In genomic region chr7:70063371-70063770, GRCh38 we compare ENCODE assay signal across 15 cellular contexts.
DNase-seq lines count a peak whose midpoint lies in the region; ATAC-seq and TF ChIP-seq lines count a peak whose summit lies in the region.
"Had no signal": no experiment of that assay in that cellular context is flagged by ENCODE, and none has a peak within 500 bp of the region (broad histone marks: within the 10 kb centered on the region; RNA-seq: fewer than 3 reads in every experiment).

No MANE protein-coding gene starts in this region.

- no peak overlapping the region for H3K9ac ChIP-seq in skeletal muscle tissue (ENCODE audit: low read depth in 1 of 3, low read length in 3 of 3)

- H3K4me3 ChIP-seq in WERI-Rb-1 (ENCODE audit: low read depth, low read length) (no peak overlapping the region), skeletal muscle tissue (ENCODE audit: low read length in 3 of 3) (no peak overlapping the region)

- H3K36me3 Mint-ChIP-seq in natural killer cell treated with Interleukin-12 subunit alpha and Interleukin-12 subunit beta and Interleukin-15 and Interleukin-18, amount 100 ng/mL, for 72 hours: no peaks in the 10 kb centered on the region

- peak; percentile 25 for DNase-seq in NCI-H187 treated with DMSO at 0.1 percent for 48 hours (lab: John Stamatoyannopoulos, UW)
- DNase-seq in WERI-Rb-1: no peak
- no peak for DNase-seq in natural killer cell treated with Interleukin-12 subunit alpha and Interleukin-12 subunit beta and Interleukin-15 and Interleukin-18, amount 100 ng/mL, for 72 hours (ENCODE audit: low spot score)
- no peak for DNase-seq in kidney glomerular epithelial cell (lab: John Stamatoyannopoulos, UW)
- no peak for DNase-seq in left lobe of liver (ENCODE audit: low spot score)
- DNase-seq: BE2C, EL, GF-D8, MM.1S, NCI-H1048, NCI-H1930, NCI-H446, OCI-M1 had no signal

- ATAC-seq in natural killer cell treated with Interleukin-12 subunit alpha and Interleukin-12 subunit beta and Interleukin-15 and Interleukin-18, amount 100 ng/mL, for 72 hours: peak; percentile 58 to 77
- no peak for ATAC-seq in HG02885 (IDR thresholded peaks at IDR 0.05; ENCODE audit: poor library complexity, unreplicated experiment)
- no peak for ATAC-seq in left lobe of liver

- no peak for TF ChIP-seq CTCF in WERI-Rb-1 (IDR thresholded peaks at IDR 0.05; ENCODE audit: low read depth, low read length)

- H3K27ac ChIP-seq in WERI-Rb-1: peak overlapping the region; percentile 65
- peak overlapping the region; percentile 9 for H3K27ac ChIP-seq in skeletal muscle tissue (ENCODE audit: low read depth, low read length)

- H3K4me1 ChIP-seq in skeletal muscle tissue (ENCODE audit: control insufficient read depth in 3 of 3, insufficient read depth in 3 of 3, low read length in 3 of 3): peaks cover 0 to 11% (median 10%) of the 10 kb centered on the region in 3 donors

- H3K4me1 Mint-ChIP-seq in natural killer cell treated with Interleukin-12 subunit alpha and Interleukin-12 subunit beta and Interleukin-15 and Interleukin-18, amount 100 ng/mL, for 72 hours (ENCODE audit: low read depth in 2 of 2): peaks cover 35 to 38% of the 10 kb centered on the region in 2 donors

- peak overlapping the region in 1 of 2 donors; percentile 40 for H3K27ac Mint-ChIP-seq in natural killer cell treated with Interleukin-12 subunit alpha and Interleukin-12 subunit beta and Interleukin-15 and Interleukin-18, amount 100 ng/mL, for 72 hours

- H3K9me3 Mint-ChIP-seq in natural killer cell treated with Interleukin-12 subunit alpha and Interleukin-12 subunit beta and Interleukin-15 and Interleukin-18, amount 100 ng/mL, for 72 hours: no peaks in the 10 kb centered on the region

- peaks cover 0 to 2% of the 10 kb centered on the region in 2 donors for H3K27me3 Mint-ChIP-seq in natural killer cell treated with Interleukin-12 subunit alpha and Interleukin-12 subunit beta and Interleukin-15 and Interleukin-18, amount 100 ng/mL, for 72 hours

- H3K36me3 ChIP-seq in WERI-Rb-1: no peaks in the 10 kb centered on the region
- H3K36me3 ChIP-seq in skeletal muscle tissue (ENCODE audit: control insufficient read depth in 3 of 3, insufficient read depth in 3 of 3, low read length in 3 of 3): no peaks in the 10 kb centered on the region
- H3K36me3 ChIP-seq: BE2C had no signal

- peak overlapping the region; percentile 1 for H3K4me3 Mint-ChIP-seq in natural killer cell treated with Interleukin-12 subunit alpha and Interleukin-12 subunit beta and Interleukin-15 and Interleukin-18, amount 100 ng/mL, for 72 hours

- H3K27me3 ChIP-seq in WERI-Rb-1 (ENCODE audit: insufficient read depth, low read depth, severe bottlenecking) (no peaks in the 10 kb centered on the region), skeletal muscle tissue (ENCODE audit: control insufficient read depth in 3 of 3, insufficient read depth in 3 of 3, low read length in 3 of 3) (no peaks in the 10 kb centered on the region)
- H3K27me3 ChIP-seq: BE2C had no signal

- no peaks in the 10 kb centered on the region for H3K9me3 ChIP-seq in WERI-Rb-1 (ENCODE audit: severe bottlenecking)
- no peaks in the 10 kb centered on the region for H3K9me3 ChIP-seq in skeletal muscle tissue (ENCODE audit: control insufficient read depth in 3 of 3, low read length in 3 of 3)
- H3K9me3 ChIP-seq: BE2C had no signal

Comparison
In these comparisons a context has a peak if more than half of its experiments do, and no peak if none do; other contexts are left out.
1. ATAC-seq: peak in natural killer cell treated with Interleukin-12 subunit alpha and Interleukin-12 subunit beta and Interleukin-15 and Interleukin-18, amount 100 ng/mL, for 72 hours (2 of 2); none in HG02885 (single experiment) and left lobe of liver (single experiment).